9 cellular contexts compared by ENCODE assay signal in genomic region chr13:25807562-25807961, GRCh38.
"Had no signal": no experiment of that assay in that cellular context is flagged by ENCODE, and none has a peak within 500 bp of the region (broad histone marks: within the 10 kb centered on the region; RNA-seq: fewer than 3 reads in every experiment).

No MANE protein-coding gene starts in this region.

- H3K4me3 Mint-ChIP-seq: HFFc6, IgD-negative memory B cell had no signal

- H3K36me3 Mint-ChIP-seq: IgD-negative memory B cell had no signal

- H3K27me3 Mint-ChIP-seq: IgD-negative memory B cell had no signal

- H3K27ac Mint-ChIP-seq: HFFc6, IgD-negative memory B cell had no signal

- H3K27ac ChIP-seq: GM23248, HL-60 had no signal

- H3K9me3 ChIP-seq: HAP-1 had no signal

- DNase-seq: GM23248, GOT3, H7, HFFc6 had no signal

- H3K36me3 ChIP-seq: HAP-1 had no signal

- H3K4me1 Mint-ChIP-seq: IgD-negative memory B cell had no signal

- H3K9ac ChIP-seq: GM23248 had no signal

- H3K4me3 ChIP-seq: GM23248, HAP-1 had no signal

- ATAC-seq: HCT116, HepG2 had no signal

- H3K4me1 ChIP-seq: HAP-1 had no signal
